ENCODE assay signal across 17 cellular contexts in the genomic region with DNA sequence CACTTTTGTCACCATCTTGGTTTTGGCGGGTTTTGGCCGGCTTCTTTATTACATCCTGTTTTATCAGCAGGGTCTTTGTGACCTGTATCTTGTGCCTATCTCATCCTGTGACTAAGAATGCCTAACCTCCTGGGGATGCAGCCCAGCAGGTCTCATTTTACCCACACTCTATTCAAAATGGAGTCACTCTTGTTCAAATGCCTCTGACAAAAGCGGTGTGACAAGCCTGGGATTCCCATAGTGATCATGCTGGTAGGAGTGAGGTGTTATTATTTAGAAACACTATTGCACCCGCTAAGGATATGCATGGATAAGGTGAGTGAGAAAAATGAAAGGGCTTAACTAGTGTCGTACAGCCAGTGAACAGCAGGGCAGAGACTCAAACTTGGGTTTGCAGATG.
DNase-seq lines count a peak whose midpoint lies in the region; ATAC-seq, FAIRE-seq and TF ChIP-seq lines count a peak whose summit lies in the region.
"Had no signal": no experiment of that assay in that cellular context is flagged by ENCODE, and none has a peak within 500 bp of the region (broad histone marks: within the 10 kb centered on the region; RNA-seq: fewer than 3 reads in every experiment).

No MANE protein-coding gene starts in this region.

- no peak for FAIRE-seq in pancreas (lab: Jason Lieb, UNC)
- FAIRE-seq: GM12878, H1 had no signal

- H3K36me3 ChIP-seq in body of pancreas (replicated peaks in 1 of 2; ENCODE audit: insufficient read depth in 1 of 2, low read depth in 2 of 2) (no peaks in the 10 kb centered on the region), pancreas (no peaks in the 10 kb centered on the region)
- H3K36me3 ChIP-seq: BLaER1 treated with 17β-estradiol and CSF1 and Interleukin-3, amounts not matched to agents 10 nM and 100 nM had no signal

- peaks cover 22% of the 10 kb centered on the region for H3K4me1 Mint-ChIP-seq in activated CD4-positive, alpha-beta T cell treated with anti-CD3 and anti-CD28 coated beads for 36 hours
- peaks cover 13% of the 10 kb centered on the region for H3K4me1 Mint-ChIP-seq in activated CD4-positive, alpha-beta T cell treated with anti-CD3 and anti-CD28 coated beads, Interleukin-2, amount 10 ng/mL, durations not matched to agents 24 days and 14 days
- H3K4me1 Mint-ChIP-seq: B cell had no signal

- peaks cover 13% of the 10 kb centered on the region for H3K27me3 Mint-ChIP-seq in activated CD4-positive, alpha-beta T cell treated with anti-CD3 and anti-CD28 coated beads for 36 hours
- peaks cover 6% of the 10 kb centered on the region for H3K27me3 Mint-ChIP-seq in activated CD4-positive, alpha-beta T cell treated with anti-CD3 and anti-CD28 coated beads, Interleukin-2, amount 10 ng/mL, durations not matched to agents 24 days and 14 days

- TF ChIP-seq POLR2A in body of pancreas (IDR thresholded peaks at IDR 0.05) = no peak

- H3K27ac ChIP-seq in body of pancreas (peak overlapping the region; percentile 86 to 91 (median 88)), pancreas (peak overlapping the region; percentile 76 to 87 (median 78))
- H3K27ac ChIP-seq: 22Rv1; BLaER1 treated with 17β-estradiol and CSF1 and Interleukin-3, amounts not matched to agents 10 nM and 100 nM had no signal

- peak overlapping the region; percentile 45 for H3K27ac Mint-ChIP-seq in activated CD4-positive, alpha-beta T cell treated with anti-CD3 and anti-CD28 coated beads for 36 hours
- H3K27ac Mint-ChIP-seq in activated CD4-positive, alpha-beta T cell treated with anti-CD3 and anti-CD28 coated beads, Interleukin-2, amount 10 ng/mL, durations not matched to agents 24 days and 14 days = no peak overlapping the region
- H3K27ac Mint-ChIP-seq: B cell; CD8-positive, alpha-beta T cell; H9 had no signal

- no peak overlapping the region for H3K4me3 Mint-ChIP-seq in activated CD4-positive, alpha-beta T cell treated with anti-CD3 and anti-CD28 coated beads for 36 hours
- no peak overlapping the region for H3K4me3 Mint-ChIP-seq in activated CD4-positive, alpha-beta T cell treated with anti-CD3 and anti-CD28 coated beads, Interleukin-2, amount 10 ng/mL, durations not matched to agents 24 days and 14 days
- H3K4me3 Mint-ChIP-seq: B cell; CD8-positive, alpha-beta T cell; H9 had no signal

- 79 to 95% methylated on average over 5 of the region's 5 CpGs for WGBS in body of pancreas, 2 donors
- 93% methylated on average over 5 of the region's 5 CpGs for WGBS in pancreas, 2 donors

- H3K9me3 Mint-ChIP-seq in activated CD4-positive, alpha-beta T cell treated with anti-CD3 and anti-CD28 coated beads for 36 hours (ENCODE audit: low read depth) = peaks cover 5% of the 10 kb centered on the region
- peaks cover 18% of the 10 kb centered on the region for H3K9me3 Mint-ChIP-seq in activated CD4-positive, alpha-beta T cell treated with anti-CD3 and anti-CD28 coated beads, Interleukin-2, amount 10 ng/mL, durations not matched to agents 24 days and 14 days

- H3K36me3 Mint-ChIP-seq in activated CD4-positive, alpha-beta T cell treated with anti-CD3 and anti-CD28 coated beads for 36 hours (ENCODE audit: low read depth) = peaks cover 3% of the 10 kb centered on the region
- H3K36me3 Mint-ChIP-seq in activated CD4-positive, alpha-beta T cell treated with anti-CD3 and anti-CD28 coated beads, Interleukin-2, amount 10 ng/mL, durations not matched to agents 24 days and 14 days (ENCODE audit: low read depth) = peaks cover 4% of the 10 kb centered on the region
- H3K36me3 Mint-ChIP-seq: CD8-positive, alpha-beta T cell had no signal

- ATAC-seq in activated CD4-positive, alpha-beta T cell treated with anti-CD3 and anti-CD28 coated beads for 36 hours = no peak
- ATAC-seq in body of pancreas (no peak), pancreas (no peak)
- ATAC-seq: CD8-positive, alpha-beta T cell; GM12878 had no signal

- DNase-seq in activated CD4-positive, alpha-beta T cell treated with anti-CD3 and anti-CD28 coated beads for 36 hours = no peak
- no peak for DNase-seq in activated CD4-positive, alpha-beta T cell treated with anti-CD3 and anti-CD28 coated beads, Interleukin-2, amount 10 ng/mL, durations not matched to agents 24 days and 14 days
- peak; percentile 35 for DNase-seq in NCI-H69 (lab: John Stamatoyannopoulos, UW)
- DNase-seq in body of pancreas = no peak
- no peak for DNase-seq in pancreas
- no peak for DNase-seq in NCI-H774 (lab: John Stamatoyannopoulos, UW)
- no peak for DNase-seq in HPDE6-E6E7 (ENCODE audit: extremely low spot score)
- DNase-seq: CD8-positive, alpha-beta T cell; DMS 273 treated with DMSO at 0.1 percent for 48 hours; DND-41; EL; H9 had no signal

- H3K4me3 ChIP-seq in body of pancreas (no peak overlapping the region), pancreas (no peak overlapping the region)
- H3K4me3 ChIP-seq: BLaER1 treated with 17β-estradiol and CSF1 and Interleukin-3, amounts not matched to agents 10 nM and 100 nM; GM12878 had no signal

- POLR2A ChIA-PET in activated CD4-positive, alpha-beta T cell treated with anti-CD3 and anti-CD28 coated beads for 36 hours (lab: Charles Lee) = no interaction called here

- H3K4me1 ChIP-seq in body of pancreas (peaks cover 32% of the 10 kb centered on the region), pancreas (peaks cover 13 to 19% (median 14%) of the 10 kb centered on the region in 3 donors)

- no peaks in the 10 kb centered on the region for H3K9me3 ChIP-seq in body of pancreas
- no peaks in the 10 kb centered on the region for H3K9me3 ChIP-seq in pancreas

- H3K27me3 ChIP-seq in body of pancreas (no peaks in the 10 kb centered on the region), pancreas (no peaks in the 10 kb centered on the region)
- H3K27me3 ChIP-seq: BLaER1 treated with 17β-estradiol and CSF1 and Interleukin-3, amounts not matched to agents 10 nM and 100 nM had no signal

- TF ChIP-seq CTCF in body of pancreas (IDR thresholded peaks at IDR 0.05) (no peak), pancreas (IDR thresholded peaks at IDR 0.05) (no peak)

- intact Hi-C loops in activated CD4-positive, alpha-beta T cell treated with anti-CD3 and anti-CD28 coated beads for 36 hours (cut with DNase I, micrococcal nuclease) = no loop called here
- intact Hi-C loops in activated CD4-positive, alpha-beta T cell treated with anti-CD3 and anti-CD28 coated beads, Interleukin-2, amount 10 ng/mL, durations not matched to agents 24 days and 14 days (cut with micrococcal nuclease) = no loop called here
- intact Hi-C loops in body of pancreas (cut with DNase I) (no loop called here), pancreas (cut with DNase I) (no loop called here)

- CTCF ChIA-PET in activated CD4-positive, alpha-beta T cell treated with anti-CD3 and anti-CD28 coated beads for 36 hours (lab: Charles Lee) = no interaction called here
